Comparison of ENCODE assay signal across 27 cellular contexts in genomic region chr13:101523154-101523669, GRCh38.
DNase-seq lines count a peak whose midpoint lies in the region; ATAC-seq and TF ChIP-seq lines count a peak whose summit lies in the region.
"Had no signal": no experiment of that assay in that cellular context is flagged by ENCODE, and none has a peak within 500 bp of the region (broad histone marks: within the 10 kb centered on the region; RNA-seq: fewer than 3 reads in every experiment).

No MANE protein-coding gene starts in this region.

- H3K27ac ChIP-seq in ACC112 (ENCODE audit: low read depth, low read length), result peak overlapping the region; percentile 28
- H3K27ac ChIP-seq: BLaER1, foreskin keratinocyte, HL-60, SJCRH30 had no signal

- peak; percentile 65 for ATAC-seq in sciatic nerve
- no peak for ATAC-seq in stimulated activated effector memory CD8-positive, alpha-beta T cell treated with anti-CD3 and anti-CD28 coated beads, Interleukin-12 subunit alpha, Interleukin-12 subunit beta, amount 100 ng/mL, for 72 hours

- H3K79me2 ChIP-seq in ACC112 (ENCODE audit: control insufficient read depth, insufficient read depth, low read length, unreplicated experiment), result peaks cover 29% of the 10 kb centered on the region

- intact Hi-C loops in sciatic nerve (cut with DNase I), result no loop called here

- no peak overlapping the region for H3K27ac Mint-ChIP-seq in stimulated activated effector memory CD8-positive, alpha-beta T cell treated with anti-CD3 and anti-CD28 coated beads, Interleukin-12 subunit alpha, Interleukin-12 subunit beta, amount 100 ng/mL, for 72 hours
- H3K27ac Mint-ChIP-seq: activated CD4-positive, alpha-beta memory T cell treated with anti-CD3 and anti-CD28 coated beads for 36 hours; activated naive CD4-positive, alpha-beta T cell treated with anti-CD3 and anti-CD28 coated beads, Interleukin-2, amount 10 ng/mL, durations not matched to agents 7 days and 5 days; activated T-helper 1 cell treated with anti-CD3 and anti-CD28 coated beads, Interleukin-12 subunit alpha, Interleukin-12 subunit beta, Interleukin-2, Interleukin-4 antibody, amounts not matched to agents 30 ng/mL and 10 ng/mL and 1 ng/mL, durations not matched to agents 14 hours and 24 hours and 36 hours had no signal

- H3K36me3 Mint-ChIP-seq in stimulated activated effector memory CD8-positive, alpha-beta T cell treated with anti-CD3 and anti-CD28 coated beads, Interleukin-12 subunit alpha, Interleukin-12 subunit beta, amount 100 ng/mL, for 72 hours, result no peaks in the 10 kb centered on the region
- H3K36me3 Mint-ChIP-seq: activated CD4-positive, alpha-beta memory T cell treated with anti-CD3 and anti-CD28 coated beads for 36 hours; activated naive CD4-positive, alpha-beta T cell treated with anti-CD3 and anti-CD28 coated beads, Interleukin-2, amount 10 ng/mL, durations not matched to agents 7 days and 5 days had no signal

- no peaks in the 10 kb centered on the region for H3K36me3 ChIP-seq in ACC112 (ENCODE audit: insufficient read depth, low read length)
- H3K36me3 ChIP-seq: BLaER1, SJCRH30 had no signal

- H3K4me3 Mint-ChIP-seq in stimulated activated effector memory CD8-positive, alpha-beta T cell treated with anti-CD3 and anti-CD28 coated beads, Interleukin-12 subunit alpha, Interleukin-12 subunit beta, amount 100 ng/mL, for 72 hours, result no peak overlapping the region
- H3K4me3 Mint-ChIP-seq: activated CD4-positive, alpha-beta memory T cell treated with anti-CD3 and anti-CD28 coated beads for 36 hours; activated naive CD4-positive, alpha-beta T cell treated with anti-CD3 and anti-CD28 coated beads, Interleukin-2, amount 10 ng/mL, durations not matched to agents 7 days and 5 days; activated T-helper 1 cell treated with anti-CD3 and anti-CD28 coated beads, Interleukin-12 subunit alpha, Interleukin-12 subunit beta, Interleukin-2, Interleukin-4 antibody, amounts not matched to agents 30 ng/mL and 10 ng/mL and 1 ng/mL, durations not matched to agents 14 hours and 24 hours and 36 hours had no signal

- peaks cover 30% of the 10 kb centered on the region for H3K4me1 Mint-ChIP-seq in stimulated activated effector memory CD8-positive, alpha-beta T cell treated with anti-CD3 and anti-CD28 coated beads, Interleukin-12 subunit alpha, Interleukin-12 subunit beta, amount 100 ng/mL, for 72 hours

- DNase-seq in NCI-H446 (lab: John Stamatoyannopoulos, UW) (peak; percentile 66 to 77), fibroblast of mammary gland (ENCODE audit: low read depth) (peak; percentile 52), sciatic nerve (ENCODE audit: low spot score) (no peak), middle frontal gyrus (ENCODE audit: extremely low spot score, low spot score) (no peak), HuH-7.5 (ENCODE audit: low spot score) (no peak), amygdala (lab: John Stamatoyannopoulos, UW) (no peak)
- no peak for DNase-seq in stimulated activated effector memory CD8-positive, alpha-beta T cell treated with anti-CD3 and anti-CD28 coated beads, Interleukin-12 subunit alpha, Interleukin-12 subunit beta, amount 100 ng/mL, for 72 hours (ENCODE audit: low spot score in 2 of 2)
- DNase-seq: activated CD4-positive, alpha-beta memory T cell treated with anti-CD3 and anti-CD28 coated beads for 36 hours; activated CD4-positive, CD25-positive, alpha-beta regulatory T cell treated with anti-CD3 and anti-CD28 coated beads, Interleukin-2, amount 50 U/mL, for 72 hours; activated CD8-positive, alpha-beta memory T cell treated with anti-CD3 and anti-CD28 coated beads, Interleukin-2, amount 50 U/mL, for 4 hours; activated naive CD4-positive, alpha-beta T cell treated with anti-CD3 and anti-CD28 coated beads, Interleukin-2, amount 10 ng/mL, durations not matched to agents 7 days and 5 days; amniotic stem cell; DMS53; GDM1; Karpas-422; mesendoderm; MV-4-11; NCI-H1436 treated with DMSO at 0.1 percent for 48 hours; NK-92 treated with Interleukin-12 subunit alpha and Interleukin-12 subunit beta, amount 100 ng/mL, for 24 hours; small intestine; stimulated activated CD4-positive, alpha-beta T cell treated with anti-CD3 and anti-CD28 coated beads, Interleukin-2, amount 100 ng/mL, for 24 hours had no signal

- no peaks in the 10 kb centered on the region for H3K9me3 Mint-ChIP-seq in stimulated activated effector memory CD8-positive, alpha-beta T cell treated with anti-CD3 and anti-CD28 coated beads, Interleukin-12 subunit alpha, Interleukin-12 subunit beta, amount 100 ng/mL, for 72 hours
- H3K9me3 Mint-ChIP-seq: activated CD4-positive, alpha-beta memory T cell treated with anti-CD3 and anti-CD28 coated beads for 36 hours; activated naive CD4-positive, alpha-beta T cell treated with anti-CD3 and anti-CD28 coated beads, Interleukin-2, amount 10 ng/mL, durations not matched to agents 7 days and 5 days had no signal

- H3K27me3 ChIP-seq in ACC112 (ENCODE audit: insufficient read depth, low read length), result no peaks in the 10 kb centered on the region
- H3K27me3 ChIP-seq: BLaER1, foreskin keratinocyte, SJCRH30 had no signal

- H3K4me1 ChIP-seq in ACC112 (ENCODE audit: control insufficient read depth, insufficient read depth, low read length, unreplicated experiment), result peaks cover 50% of the 10 kb centered on the region

- H3K4me3 ChIP-seq in ACC112 (ENCODE audit: low read depth, low read length), result no peak overlapping the region
- H3K4me3 ChIP-seq in fibroblast of mammary gland (ENCODE audit: control insufficient read depth, low read depth, low read length), result no peak overlapping the region
- H3K4me3 ChIP-seq: BLaER1, SJCRH30 had no signal

- no peak overlapping the region for H2AFZ ChIP-seq in ACC112 (ENCODE audit: low read length, unreplicated experiment)

- TF ChIP-seq CTCF in fibroblast of mammary gland (conservative IDR thresholded peaks at IDR 0.05; ENCODE audit: control insufficient read depth, insufficient read depth, low read depth, low read length), result no peak

Comparison
In these comparisons a context has a peak if more than half of its experiments do, and no peak if none do; other contexts are left out.
1. DNase-seq: peak in NCI-H446 (2 of 2) and fibroblast of mammary gland (single experiment); none in sciatic nerve (single experiment), middle frontal gyrus (single experiment), HuH-7.5 (single experiment), amygdala (0 of 56) and stimulated activated effector memory CD8-positive, alpha-beta T cell treated with anti-CD3 and anti-CD28 coated beads, Interleukin-12 subunit alpha, Interleukin-12 subunit beta, amount 100 ng/mL, for 72 hours (0 of 2).